ENCODE assay signal across 14 cellular contexts in genomic region chr10:92697663-92698511, GRCh38. TPM values are rescaled to one million over a fixed set of nuclear protein-coding genes. Genes with fewer than 3 reads are reported as not detected.
DNase-seq lines count a peak whose midpoint lies in the region; ATAC-seq, FAIRE-seq and TF ChIP-seq lines count a peak whose summit lies in the region.
"Had no signal": no experiment of that assay in that cellular context is flagged by ENCODE, and none has a peak within 500 bp of the region (broad histone marks: within the 10 kb centered on the region; RNA-seq: fewer than 3 reads in every experiment).

No MANE protein-coding gene starts in this region.

- H3K36me3 Mint-ChIP-seq in nephron progenitor cell (ENCODE audit: low read depth) = no peaks in the 10 kb centered on the region

- H3K79me2 ChIP-seq in GM12878 (ENCODE audit: control insufficient read depth, insufficient read depth, low read length) = no peaks in the 10 kb centered on the region

- peaks cover 6% of the 10 kb centered on the region for H3K4me1 Mint-ChIP-seq in nephron progenitor cell

- SMC1A ChIA-PET in GM12878 (lab: Charles Lee; ENCODE audit: uncharacterized antibody, unreplicated experiment) = interaction anchor here (0.9 to 1.4 kb wide), 4 partner anchors 15 to 116 kb away, joined by 3 to 4 read pairs (median 3); no protein-coding TSS in a partner anchor

- no TSS peak for BruUV-seq in GM12878 (replicated peaks; lab: Mats Ljungman, UMichigan)

- ATAC-seq in GM12878 (peak; percentile 48), HG03342 (IDR thresholded peaks at IDR 0.05; ENCODE audit: unreplicated experiment) (no peak), GM21528 (IDR thresholded peaks at IDR 0.05; ENCODE audit: low FRiP score, unreplicated experiment) (no peak)
- ATAC-seq: Right ventricle myocardium inferior had no signal

- WGBS in GM12878 (ENCODE audit: insufficient coverage, insufficient replicate concordance, low lambda C conversion rate, missing lambda C conversion rate) = 42% methylated on average over 7 of the region's 7 CpGs

- peaks cover 16% of the 10 kb centered on the region for H3K4me1 ChIP-seq in GM12878 (ENCODE audit: control insufficient read depth, insufficient read depth, low read length)

- no peak overlapping the region for H3K27ac Mint-ChIP-seq in nephron progenitor cell

- H3K4me3 ChIP-seq in GM12878 = no peak overlapping the region
- H3K4me3 ChIP-seq: right atrium auricular region had no signal

- no peak for TF ChIP-seq EP300 in GM12878 (IDR thresholded peaks at IDR 0.05; ENCODE audit: borderline replicate concordance in 1 of 2, control insufficient read depth in 1 of 2, low read depth in 2 of 2, low read length in 2 of 2)

- H3K9ac ChIP-seq in GM12878 (ENCODE audit: control insufficient read depth, insufficient read depth, low read length) = no peak overlapping the region

- H3K27ac ChIP-seq in GM12878 (ENCODE audit: control insufficient read depth, insufficient read depth) = no peak overlapping the region
- no peak overlapping the region for H3K27ac ChIP-seq in caudate nucleus (ENCODE audit: low read depth, low read length)
- H3K27ac ChIP-seq: epithelial cell of prostate, right atrium auricular region had no signal

- RAD21 ChIA-PET in GM12878 (lab: Charles Lee; ENCODE audit: unreplicated experiment) = interaction anchor here (0.8 to 1.6 kb wide), 3 partner anchors 10 to 44 kb away, joined by 3 read pairs; no protein-coding TSS in a partner anchor

- TF ChIP-seq CTCF in GM12878 (IDR thresholded peaks at IDR 0.05 in 2 of 3, conservative IDR thresholded peaks at IDR 0.05 in 1 of 3; ENCODE audit: control insufficient read depth in 2 of 3, extremely low read depth in 1 of 3, insufficient read depth in 1 of 3, low read depth in 3 of 3, low read length in 3 of 3) (no peak), nephron progenitor cell (IDR thresholded peaks at IDR 0.05) (no peak)

- H3K9me3 ChIP-seq in GM12878 (replicated peaks; ENCODE audit: control insufficient read depth, insufficient read depth, low read length) = no peaks in the 10 kb centered on the region
- H3K9me3 ChIP-seq: right atrium auricular region had no signal

- POLR2A ChIA-PET in GM12878 (lab: Charles Lee) = interaction anchor here (0.9 kb wide), 1 partner anchor 88 kb away, joined by 3 read pairs; no protein-coding TSS in a partner anchor

- FAIRE-seq in GM12878 (lab: Jason Lieb, UNC) = no peak
- FAIRE-seq: D721Med had no signal

- no peaks in the 10 kb centered on the region for H3K36me3 ChIP-seq in GM12878 (ENCODE audit: control insufficient read depth in 2 of 2, insufficient read depth in 2 of 2, low read length in 1 of 2)
- H3K36me3 ChIP-seq: right atrium auricular region had no signal

- no peak for TF ChIP-seq RAD21 in GM12878 (IDR thresholded peaks at IDR 0.05; ENCODE audit: insufficient read depth, low read depth, low read length)

- in situ Hi-C loops in GM12878 (cut with MboI) = no loop called here

- peak overlapping the region; percentile 43 for H3K4me3 Mint-ChIP-seq in nephron progenitor cell

- no peak overlapping the region for H3K4me2 ChIP-seq in GM12878 (ENCODE audit: control insufficient read depth, insufficient read depth)

- intact Hi-C loops in GM12878 (cut with micrococcal nuclease; ENCODE audit: unreplicated experiment) = loop anchor here (2.0 kb wide), 1 partner anchor 59 kb away; no protein-coding TSS in a partner anchor

- CTCF ChIA-PET in GM12878 (lab: Yijun Ruan, JAX) = interaction anchor here (0.5 kb wide), 1 partner anchor 147 kb away, joined by 3 read pairs; no protein-coding TSS in a partner anchor

- H3K27me3 Mint-ChIP-seq in nephron progenitor cell (ENCODE audit: low read depth, poor library complexity) = peaks cover 98% of the 10 kb centered on the region

- DNase-seq in GF-D8 (lab: John Stamatoyannopoulos, UW) = peak; percentile 58
- DNase-seq in M059J (ENCODE audit: low read depth) = peak; percentile 28
- DNase-seq in GM12878 (ENCODE audit: low read depth, low spot score) = no peak
- no peak for DNase-seq in nephron progenitor cell
- DNase-seq in caudate nucleus (lab: John Stamatoyannopoulos, UW) = no peak
- DNase-seq in NCI-H2029 treated with DMSO at 0.1 percent for 48 hours (lab: John Stamatoyannopoulos, UW) = no peak
- DNase-seq: hippocampal formation, MM.1S had no signal

- H4K20me1 ChIP-seq in GM12878 (ENCODE audit: control insufficient read depth, insufficient read depth) = no peaks in the 10 kb centered on the region

- H3K9me3 Mint-ChIP-seq in nephron progenitor cell = peaks cover 4% of the 10 kb centered on the region

- TF ChIP-seq POLR2A in GM12878 (IDR thresholded peaks at IDR 0.05; ENCODE audit: low read depth, low read length) = no peak

- H3K27me3 ChIP-seq in GM12878 (replicated peaks in 1 of 2; ENCODE audit: control insufficient read depth in 2 of 2, insufficient read depth in 2 of 2, low read length in 1 of 2) = peaks cover 2 to 13% of the 10 kb centered on the region in 2 experiments; a peak in 1 of 4 replicates
- H3K27me3 ChIP-seq: right atrium auricular region had no signal

- H2AFZ ChIP-seq in GM12878 (ENCODE audit: control insufficient read depth, low read depth, low read length) = no peak overlapping the region

TF ChIP-seq in GM12878, 131 proteins besides CTCF, POLR2A, EP300 and RAD21 (continues in another document):
- TF ChIP-seq CHD2 (IDR thresholded peaks at IDR 0.05; ENCODE audit: borderline replicate concordance, low read depth, low read length) (no peak), ZBED1 (IDR thresholded peaks at IDR 0.05; ENCODE audit: borderline replicate concordance) (no peak), ZNF687 (IDR thresholded peaks at IDR 0.05) (no peak)

RNA-seq across cellular contexts. Expression of gene HHEX, which starts 8.1 kb away (rescaled TPM):
- total RNA-seq in M059J (2014; rRNA removed; shearing (Covaris generic)) = 0.05 TPM in 1 of 2 replicates, not detected in the other
- total RNA-seq in GM12878 (2013; cell fraction: nucleolus; rRNA removed) = 4.8 and 5.2 TPM in 2 replicates
- total RNA-seq in GM12878 (2014; rRNA removed) (10.1 and 14.2 TPM in 2 replicates), GM12878 (2014; rRNA removed; fragmentation: Illumina TruSeq; extraction: Trizol) (15.1 and 15.4 TPM in 2 replicates), GM12878 (2021) (17.8 and 21.6 TPM in 2 replicates)
- 3.2 TPM for polyA plus RNA-seq in GM12878 (2011; ENCODE audit: low read depth)
- polyA plus RNA-seq in GM12878 (2011; rRNA removed) (3.9 and 4.5 TPM in 2 replicates), GM12878 (2014; fragmentation: Illumina TruSeq; extraction: Trizol) (21.1 and 26.3 TPM in 2 replicates), GM12878 (2014; fragmentation: Nextera tagmentation; extraction: Ambion mirVana) (10 to 100 TPM in 1 of 2 experiments, 1 to 10 TPM in 1; 8.6 to 11.9 TPM), GM12878 (2014; rRNA removed) (17.8 and 18.1 TPM in 2 replicates), GM12878 (2016; fragmentation: Nextera tagmentation; extraction: Ambion mirVana) (10 to 100 TPM; 30.9 to 32.8 TPM)
- 1.7 and 2.1 TPM in 2 replicates for polyA plus RNA-seq in GM12878 (2011; cell fraction: cytosol; rRNA removed)
- 6.7 and 11.7 TPM in 2 replicates for polyA plus RNA-seq in GM12878 (2011; cell fraction: nucleus; rRNA removed)
- 2.9 and 4.5 TPM in 2 replicates for polyA plus RNA-seq in GM12878 (2012)
- polyA minus RNA-seq in GM12878 (2011; rRNA and poly(A)+ RNA removed) = 1.3 and 4.8 TPM in 2 replicates
- polyA minus RNA-seq in GM12878 (2011; cell fraction: cytosol; rRNA and poly(A)+ RNA removed) = 1.2 and 1.9 TPM in 2 replicates
- polyA minus RNA-seq in GM12878 (2011; cell fraction: nucleus; rRNA and poly(A)+ RNA removed) = 4.2 and 11.5 TPM in 2 replicates

Comparison
In these comparisons a context has a peak if more than half of its experiments do, and no peak if none do; other contexts are left out.
1. DNase-seq: peak in GF-D8 (single experiment) and M059J (single experiment); none in GM12878 (single experiment), nephron progenitor cell (single experiment), caudate nucleus (0 of 61) and NCI-H2029 treated with DMSO at 0.1 percent for 48 hours (single experiment).